ENCODE assay signal across 16 cellular contexts in genomic region chr7:79051915-79052314, GRCh38.
DNase-seq lines count a peak whose midpoint lies in the region; ATAC-seq lines count a peak whose summit lies in the region.
"Had no signal": no experiment of that assay in that cellular context is flagged by ENCODE, and none has a peak within 500 bp of the region (broad histone marks: within the 10 kb centered on the region; RNA-seq: fewer than 3 reads in every experiment).

No MANE protein-coding gene starts in this region.

- H3K36me3 Mint-ChIP-seq in activated CD4-positive, alpha-beta memory T cell treated with anti-CD3 and anti-CD28 coated beads, Interleukin-2, amount 10 ng/mL, durations not matched to agents 7 days and 5 days (ENCODE audit: low read depth): no peaks in the 10 kb centered on the region

- H2BK120ac ChIP-seq in neuronal stem cell (ENCODE audit: low read depth, low read length): no peak overlapping the region

- peak overlapping the region; percentile 6 for H2AFZ ChIP-seq in neuronal stem cell (ENCODE audit: low read length)
- H2AFZ ChIP-seq: GM23248, PC-9 had no signal

- no peak overlapping the region for H3K18ac ChIP-seq in neuronal stem cell (ENCODE audit: low read length)

- H3K36me3 ChIP-seq in neuronal stem cell (replicated peaks in 1 of 2; ENCODE audit: control insufficient read depth in 2 of 2, insufficient read depth in 2 of 2, low read length in 2 of 2): no peaks in the 10 kb centered on the region

- no peak overlapping the region for H3K4me2 ChIP-seq in neuronal stem cell (ENCODE audit: insufficient read depth, low read length, poor library complexity, severe bottlenecking)
- H3K4me2 ChIP-seq: PC-9 had no signal

- no peaks in the 10 kb centered on the region for H3K27me3 ChIP-seq in neuronal stem cell (ENCODE audit: control insufficient read depth in 3 of 3, insufficient read depth in 3 of 3, low read depth in 1 of 3, low read length in 3 of 3)

- POLR2A ChIA-PET in activated CD4-positive, alpha-beta memory T cell treated with anti-CD3 and anti-CD28 coated beads, Interleukin-2, amount 10 ng/mL, durations not matched to agents 7 days and 5 days (lab: Charles Lee): no interaction called here

- H2BK12ac ChIP-seq in neuronal stem cell (ENCODE audit: low read length): no peak overlapping the region

- no peak overlapping the region for H2BK15ac ChIP-seq in neuronal stem cell (ENCODE audit: low read length)

- peaks cover 7% of the 10 kb centered on the region for H3K9me3 Mint-ChIP-seq in activated CD4-positive, alpha-beta memory T cell treated with anti-CD3 and anti-CD28 coated beads, Interleukin-2, amount 10 ng/mL, durations not matched to agents 7 days and 5 days

- peak; percentile 39 for DNase-seq in DMS53 treated with DMSO at 0.1 percent for 48 hours (lab: John Stamatoyannopoulos, UW; ENCODE audit: unreplicated experiment)
- DNase-seq in astrocyte of the hippocampus (ENCODE audit: low read depth, low spot score): peak; percentile 8
- DNase-seq in globus pallidus (ENCODE audit: low spot score): peak; percentile 27
- no peak for DNase-seq in neuronal stem cell (ENCODE audit: low spot score)
- DNase-seq in activated CD4-positive, alpha-beta memory T cell treated with anti-CD3 and anti-CD28 coated beads, Interleukin-2, amount 10 ng/mL, durations not matched to agents 7 days and 5 days: no peak
- DNase-seq: DMS79 treated with DMSO at 0.1 percent for 48 hours, GDM1, GM23248, KG1, NCI-H1048, NCI-H226, NCI-H526 treated with DMSO at 0.1 percent for 48 hours, PC-9 had no signal

- no peak overlapping the region for H3K4ac ChIP-seq in neuronal stem cell (ENCODE audit: low read length)

- no peak overlapping the region for H2AK5ac ChIP-seq in neuronal stem cell (ENCODE audit: low read depth, low read length)

- H3K4me3 ChIP-seq in neuronal stem cell (ENCODE audit: low read length in 2 of 2): no peak overlapping the region
- H3K4me3 ChIP-seq: GM23248, PC-9 had no signal

- no peak overlapping the region for H3K27ac Mint-ChIP-seq in activated CD4-positive, alpha-beta memory T cell treated with anti-CD3 and anti-CD28 coated beads, Interleukin-2, amount 10 ng/mL, durations not matched to agents 7 days and 5 days

- H3K79me1 ChIP-seq in neuronal stem cell (ENCODE audit: low read depth, low read length): no peaks in the 10 kb centered on the region

- no peaks in the 10 kb centered on the region for H3K9me3 ChIP-seq in neuronal stem cell (replicated peaks in 1 of 2; ENCODE audit: control insufficient read depth in 2 of 2, insufficient read depth in 1 of 2, low read depth in 1 of 2, low read length in 2 of 2)

- H3K9ac ChIP-seq in neuronal stem cell (ENCODE audit: low read depth, low read length, poor library complexity): no peak overlapping the region
- H3K9ac ChIP-seq: GM23248 had no signal

- H3K4me1 Mint-ChIP-seq in activated CD4-positive, alpha-beta memory T cell treated with anti-CD3 and anti-CD28 coated beads, Interleukin-2, amount 10 ng/mL, durations not matched to agents 7 days and 5 days: no peaks in the 10 kb centered on the region

- H3K14ac ChIP-seq in neuronal stem cell (ENCODE audit: low read length): no peak overlapping the region

- WGBS in neuronal stem cell (ENCODE audit: extremely low coverage in 2 of 2, insufficient read length in 2 of 2, insufficient replicate concordance in 1 of 2), 2 donors: no CpG with 5 or more reads among the region's 2 CpGs

- CTCF ChIA-PET in activated CD4-positive, alpha-beta memory T cell treated with anti-CD3 and anti-CD28 coated beads, Interleukin-2, amount 10 ng/mL, durations not matched to agents 7 days and 5 days (lab: Charles Lee): no interaction called here

- no peak overlapping the region for H3K27ac ChIP-seq in neuronal stem cell (replicated peaks; ENCODE audit: low read length)
- H3K27ac ChIP-seq: GM23248, PC-9 had no signal

- no peak overlapping the region for H3K23ac ChIP-seq in neuronal stem cell (ENCODE audit: low read depth, low read length, poor library complexity)

- no peaks in the 10 kb centered on the region for H3K4me1 ChIP-seq in neuronal stem cell (ENCODE audit: control insufficient read depth in 2 of 2, insufficient read depth in 1 of 2, low read depth in 1 of 2, low read length in 2 of 2)

- H3K4me3 Mint-ChIP-seq in activated CD4-positive, alpha-beta memory T cell treated with anti-CD3 and anti-CD28 coated beads, Interleukin-2, amount 10 ng/mL, durations not matched to agents 7 days and 5 days: no peak overlapping the region

- no peaks in the 10 kb centered on the region for H3K27me3 Mint-ChIP-seq in activated CD4-positive, alpha-beta memory T cell treated with anti-CD3 and anti-CD28 coated beads, Interleukin-2, amount 10 ng/mL, durations not matched to agents 7 days and 5 days

- H4K91ac ChIP-seq in neuronal stem cell (ENCODE audit: low read depth, low read length, poor library complexity): no peak overlapping the region

- no peak overlapping the region for H2BK5ac ChIP-seq in neuronal stem cell (ENCODE audit: low read length)

- H4K8ac ChIP-seq in neuronal stem cell (ENCODE audit: low read depth, low read length): no peak overlapping the region

- no peak for ATAC-seq in HG03095 (IDR thresholded peaks at IDR 0.05; ENCODE audit: unreplicated experiment)
- no peak for ATAC-seq in HG02642 (IDR thresholded peaks at IDR 0.05; ENCODE audit: poor library complexity, unreplicated experiment)
- no peak for ATAC-seq in GM19455 (IDR thresholded peaks at IDR 0.05; ENCODE audit: unreplicated experiment)

Comparison
In these comparisons a context has a peak if more than half of its experiments do, and no peak if none do; other contexts are left out.
1. DNase-seq: peak in DMS53 treated with DMSO at 0.1 percent for 48 hours (single experiment), astrocyte of the hippocampus (single experiment) and globus pallidus (single experiment); none in neuronal stem cell (single experiment) and activated CD4-positive, alpha-beta memory T cell treated with anti-CD3 and anti-CD28 coated beads, Interleukin-2, amount 10 ng/mL, durations not matched to agents 7 days and 5 days (single experiment).